1 cellular context compared by ENCODE assay signal in genomic region chr1:32871364-32872188, GRCh38.
TF ChIP-seq lines count a peak whose summit lies in the region.

No MANE protein-coding gene starts in this region.

TF ChIP-seq in GM12878, 131 proteins besides CTCF, POLR2A, EP300 and RAD21:
- TF ChIP-seq BHLHE40 (IDR thresholded peaks at IDR 0.05; ENCODE audit: borderline replicate concordance in 1 of 2, low read depth in 2 of 2, low read length in 1 of 2) (no peak), NR2C2 (IDR thresholded peaks at IDR 0.05; ENCODE audit: borderline replicate concordance, control insufficient read depth, insufficient read length, low read depth) (no peak), BCL11A (IDR thresholded peaks at IDR 0.05; ENCODE audit: low read depth, low read length) (no peak), SKIL (IDR thresholded peaks at IDR 0.05; ENCODE audit: low read depth, poor library complexity, severe bottlenecking) (no peak), CREB1 (IDR thresholded peaks at IDR 0.05; ENCODE audit: low read depth) (no peak), ATF2 (IDR thresholded peaks at IDR 0.05; ENCODE audit: low read length) (no peak), NKRF (conservative IDR thresholded peaks at IDR 0.05) (no peak), ZSCAN29 (IDR thresholded peaks at IDR 0.05) (no peak), MTA3 (IDR thresholded peaks at IDR 0.05; ENCODE audit: borderline replicate concordance, low read length) (no peak), ZNF217 (IDR thresholded peaks at IDR 0.05) (no peak), NBN (IDR thresholded peaks at IDR 0.05) (no peak), BMI1 (IDR thresholded peaks at IDR 0.05; ENCODE audit: borderline replicate concordance) (no peak), MEF2B (IDR thresholded peaks at IDR 0.05; ENCODE audit: partially characterized antibody, poor library complexity, severe bottlenecking) (no peak), SUPT20H (IDR thresholded peaks at IDR 0.05; ENCODE audit: borderline replicate concordance, control insufficient read depth, low read depth, low read length) (no peak), FOS (IDR thresholded peaks at IDR 0.05; ENCODE audit: borderline replicate concordance, extremely low read depth, insufficient read length) (no peak), ZNF384 (IDR thresholded peaks at IDR 0.05; ENCODE audit: borderline replicate concordance, low read depth, low read length) (no peak)
